ENCODE assay signal across 1 cellular context in the genomic region with DNA sequence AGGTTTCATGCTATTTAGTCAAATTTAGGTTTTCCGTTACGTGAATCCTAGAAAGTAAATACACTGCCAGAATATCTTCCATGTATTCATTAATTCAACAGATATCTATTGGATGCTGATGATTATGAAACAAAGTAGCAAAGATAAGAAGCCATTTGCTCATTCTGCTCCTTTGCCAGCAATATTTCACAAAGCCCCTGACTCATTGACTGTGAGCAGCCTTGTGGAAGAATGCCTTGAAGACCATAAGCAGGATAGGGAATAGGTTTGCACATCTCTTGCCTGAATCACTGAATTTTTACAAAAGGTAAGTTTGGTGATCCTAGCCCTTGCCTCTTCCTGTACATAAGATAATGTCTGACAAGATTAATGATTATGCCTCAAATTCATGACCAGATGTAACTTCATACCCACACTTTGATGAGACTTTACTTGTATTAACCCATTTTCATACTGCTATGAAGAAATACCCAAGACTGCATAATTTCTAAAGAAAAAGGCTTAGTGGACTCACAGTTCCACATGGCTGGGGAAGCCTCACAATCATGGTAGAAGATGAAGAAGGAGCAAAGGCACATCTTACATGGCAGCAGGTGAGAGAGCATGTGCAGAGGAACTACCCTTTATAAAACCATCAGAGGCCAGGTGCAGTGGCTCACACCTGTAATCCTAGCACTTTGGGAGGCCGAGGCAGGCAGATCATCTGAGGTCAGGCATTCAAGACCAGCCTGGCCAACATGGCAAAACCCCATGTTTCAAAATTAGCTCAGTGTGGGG.
TF ChIP-seq lines count a peak whose summit lies in the region.

No MANE protein-coding gene starts in this region.

TF ChIP-seq in SK-N-SH, 30 proteins besides CTCF, POLR2A, EP300 and RAD21 (continued from another document):
- TF ChIP-seq, protein P1, sequence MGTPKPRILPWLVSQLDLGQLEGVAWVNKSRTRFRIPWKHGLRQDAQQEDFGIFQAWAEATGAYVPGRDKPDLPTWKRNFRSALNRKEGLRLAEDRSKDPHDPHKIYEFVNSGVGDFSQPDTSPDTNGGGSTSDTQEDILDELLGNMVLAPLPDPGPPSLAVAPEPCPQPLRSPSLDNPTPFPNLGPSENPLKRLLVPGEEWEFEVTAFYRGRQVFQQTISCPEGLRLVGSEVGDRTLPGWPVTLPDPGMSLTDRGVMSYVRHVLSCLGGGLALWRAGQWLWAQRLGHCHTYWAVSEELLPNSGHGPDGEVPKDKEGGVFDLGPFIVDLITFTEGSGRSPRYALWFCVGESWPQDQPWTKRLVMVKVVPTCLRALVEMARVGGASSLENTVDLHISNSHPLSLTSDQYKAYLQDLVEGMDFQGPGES (IDR thresholded peaks at IDR 0.05; ENCODE audit: low read depth, low read length), result no peak
- TF ChIP-seq MEF2A (IDR thresholded peaks at IDR 0.05; ENCODE audit: borderline replicate concordance, low read depth), result no peak
- no peak for TF ChIP-seq GATA2 (CRISPR knock-in tag; IDR thresholded peaks at IDR 0.05)
- TF ChIP-seq RFX5 (IDR thresholded peaks at IDR 0.05; ENCODE audit: low read length), result no peak
- TF ChIP-seq FOSL2 (IDR thresholded peaks at IDR 0.05; ENCODE audit: borderline replicate concordance, low read depth), result no peak
- TF ChIP-seq, protein P2, sequence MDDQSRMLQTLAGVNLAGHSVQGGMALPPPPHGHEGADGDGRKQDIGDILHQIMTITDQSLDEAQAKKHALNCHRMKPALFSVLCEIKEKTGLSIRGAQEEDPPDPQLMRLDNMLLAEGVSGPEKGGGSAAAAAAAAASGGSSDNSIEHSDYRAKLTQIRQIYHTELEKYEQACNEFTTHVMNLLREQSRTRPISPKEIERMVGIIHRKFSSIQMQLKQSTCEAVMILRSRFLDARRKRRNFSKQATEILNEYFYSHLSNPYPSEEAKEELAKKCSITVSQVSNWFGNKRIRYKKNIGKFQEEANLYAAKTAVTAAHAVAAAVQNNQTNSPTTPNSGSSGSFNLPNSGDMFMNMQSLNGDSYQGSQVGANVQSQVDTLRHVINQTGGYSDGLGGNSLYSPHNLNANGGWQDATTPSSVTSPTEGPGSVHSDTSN (IDR thresholded peaks at IDR 0.05), result no peak
- no peak for TF ChIP-seq EZH2phosphoT487 (IDR thresholded peaks at IDR 0.05; ENCODE audit: borderline replicate concordance, low read depth)
- TF ChIP-seq, protein P3, sequence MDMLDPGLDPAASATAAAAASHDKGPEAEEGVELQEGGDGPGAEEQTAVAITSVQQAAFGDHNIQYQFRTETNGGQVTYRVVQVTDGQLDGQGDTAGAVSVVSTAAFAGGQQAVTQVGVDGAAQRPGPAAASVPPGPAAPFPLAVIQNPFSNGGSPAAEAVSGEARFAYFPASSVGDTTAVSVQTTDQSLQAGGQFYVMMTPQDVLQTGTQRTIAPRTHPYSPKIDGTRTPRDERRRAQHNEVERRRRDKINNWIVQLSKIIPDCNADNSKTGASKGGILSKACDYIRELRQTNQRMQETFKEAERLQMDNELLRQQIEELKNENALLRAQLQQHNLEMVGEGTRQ (IDR thresholded peaks at IDR 0.05; ENCODE audit: borderline replicate concordance, low read depth, low read length), result no peak
- no peak for TF ChIP-seq GABPA (IDR thresholded peaks at IDR 0.05; ENCODE audit: low read depth)
- no peak for TF ChIP-seq NRF1 (IDR thresholded peaks at IDR 0.05; ENCODE audit: low read depth, low read length)
- TF ChIP-seq RXRA (IDR thresholded peaks at IDR 0.05; ENCODE audit: borderline replicate concordance, low read depth), result no peak
- no peak for TF ChIP-seq MXI1 (IDR thresholded peaks at IDR 0.05; ENCODE audit: low read depth, low read length)
